Comparison of ENCODE assay signal across 1 cellular context in the genomic region with DNA sequence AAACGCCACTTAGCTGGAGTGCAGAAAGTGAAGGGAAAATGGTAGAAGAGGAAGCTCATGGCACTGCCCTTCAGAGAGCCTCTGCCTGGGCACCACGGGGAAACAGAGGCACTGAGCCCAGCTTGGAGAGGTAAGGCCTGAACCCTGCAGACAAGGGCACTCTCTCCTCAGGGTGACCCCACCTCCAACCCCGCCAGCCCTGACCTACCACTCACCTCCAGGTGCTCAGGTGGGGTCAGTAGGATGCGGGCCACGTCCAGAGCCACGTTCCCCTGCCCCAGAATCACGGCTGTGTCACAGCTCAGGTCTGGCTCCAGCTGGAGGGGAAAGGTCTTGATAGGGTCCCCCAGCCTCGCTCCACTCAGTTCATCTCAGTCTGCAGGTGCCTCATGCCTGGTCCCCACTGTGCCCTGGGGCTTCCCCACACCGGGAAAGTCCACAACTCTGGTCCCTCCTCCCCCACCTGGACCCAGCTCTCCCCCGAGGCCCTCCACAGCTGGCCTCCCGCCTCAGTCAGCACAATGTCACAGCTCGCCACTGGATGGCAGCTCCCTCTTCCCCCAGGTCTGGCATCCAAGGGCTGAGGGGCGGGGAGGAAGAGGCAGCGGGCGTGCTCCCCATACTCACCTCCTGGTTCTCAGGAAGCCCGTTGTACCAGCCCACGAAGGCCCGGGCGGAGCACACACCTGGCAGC.
TF ChIP-seq lines count a peak whose summit lies in the region.

No MANE protein-coding gene starts in this region.

TF ChIP-seq in H1, 55 proteins besides CTCF, POLR2A, EP300 and RAD21:
- TF ChIP-seq, protein P1, sequence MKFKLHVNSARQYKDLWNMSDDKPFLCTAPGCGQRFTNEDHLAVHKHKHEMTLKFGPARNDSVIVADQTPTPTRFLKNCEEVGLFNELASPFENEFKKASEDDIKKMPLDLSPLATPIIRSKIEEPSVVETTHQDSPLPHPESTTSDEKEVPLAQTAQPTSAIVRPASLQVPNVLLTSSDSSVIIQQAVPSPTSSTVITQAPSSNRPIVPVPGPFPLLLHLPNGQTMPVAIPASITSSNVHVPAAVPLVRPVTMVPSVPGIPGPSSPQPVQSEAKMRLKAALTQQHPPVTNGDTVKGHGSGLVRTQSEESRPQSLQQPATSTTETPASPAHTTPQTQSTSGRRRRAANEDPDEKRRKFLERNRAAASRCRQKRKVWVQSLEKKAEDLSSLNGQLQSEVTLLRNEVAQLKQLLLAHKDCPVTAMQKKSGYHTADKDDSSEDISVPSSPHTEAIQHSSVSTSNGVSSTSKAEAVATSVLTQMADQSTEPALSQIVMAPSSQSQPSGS (IDR thresholded peaks at IDR 0.05; ENCODE audit: low read length) = no peak
- TF ChIP-seq SIRT6 (IDR thresholded peaks at IDR 0.05; ENCODE audit: low read length) = no peak
- TF ChIP-seq MAFK (IDR thresholded peaks at IDR 0.05; ENCODE audit: low read depth, low read length) = no peak
- no peak for TF ChIP-seq TAF1 (IDR thresholded peaks at IDR 0.05; ENCODE audit: low read depth, low read length)
- no peak for TF ChIP-seq SUZ12 (IDR thresholded peaks at IDR 0.05; ENCODE audit: low read length)
- no peak for TF ChIP-seq TBP (IDR thresholded peaks at IDR 0.05; ENCODE audit: low read depth, low read length)
- TF ChIP-seq, protein P2, sequence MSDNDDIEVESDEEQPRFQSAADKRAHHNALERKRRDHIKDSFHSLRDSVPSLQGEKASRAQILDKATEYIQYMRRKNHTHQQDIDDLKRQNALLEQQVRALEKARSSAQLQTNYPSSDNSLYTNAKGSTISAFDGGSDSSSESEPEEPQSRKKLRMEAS (IDR thresholded peaks at IDR 0.05) = no peak
- TF ChIP-seq, protein P3, sequence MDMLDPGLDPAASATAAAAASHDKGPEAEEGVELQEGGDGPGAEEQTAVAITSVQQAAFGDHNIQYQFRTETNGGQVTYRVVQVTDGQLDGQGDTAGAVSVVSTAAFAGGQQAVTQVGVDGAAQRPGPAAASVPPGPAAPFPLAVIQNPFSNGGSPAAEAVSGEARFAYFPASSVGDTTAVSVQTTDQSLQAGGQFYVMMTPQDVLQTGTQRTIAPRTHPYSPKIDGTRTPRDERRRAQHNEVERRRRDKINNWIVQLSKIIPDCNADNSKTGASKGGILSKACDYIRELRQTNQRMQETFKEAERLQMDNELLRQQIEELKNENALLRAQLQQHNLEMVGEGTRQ (IDR thresholded peaks at IDR 0.05; ENCODE audit: low read length) = no peak
- no peak for TF ChIP-seq RNF2 (IDR thresholded peaks at IDR 0.05; ENCODE audit: borderline replicate concordance, low read depth, low read length, missing control alignments, poor library complexity, severe bottlenecking)
- TF ChIP-seq EZH2 (IDR thresholded peaks at IDR 0.05; ENCODE audit: low read depth, low read length, severe bottlenecking) = no peak
- no peak for TF ChIP-seq SIN3A (conservative IDR thresholded peaks at IDR 0.05 in 1 of 2, IDR thresholded peaks at IDR 0.05 in 1 of 2; ENCODE audit: low read depth in 1 of 2, low read length in 2 of 2)
- TF ChIP-seq SIX5 (IDR thresholded peaks at IDR 0.05; ENCODE audit: low read depth, low read length) = no peak
- no peak for TF ChIP-seq BACH1 (IDR thresholded peaks at IDR 0.05; ENCODE audit: low read length)
- TF ChIP-seq NRF1 (IDR thresholded peaks at IDR 0.05; ENCODE audit: low read depth, low read length) = no peak
- TF ChIP-seq CHD1 (IDR thresholded peaks at IDR 0.05; ENCODE audit: low read depth, low read length) = no peak
- TF ChIP-seq HDAC6 (IDR thresholded peaks at IDR 0.05; ENCODE audit: low read depth, low read length) = no peak
- TF ChIP-seq FOSL1 (IDR thresholded peaks at IDR 0.05; ENCODE audit: insufficient read depth, low read depth, low read length) = no peak
- no peak for TF ChIP-seq POU5F1 (IDR thresholded peaks at IDR 0.05; ENCODE audit: low read depth, low read length)
- no peak for TF ChIP-seq EGR1 (IDR thresholded peaks at IDR 0.05; ENCODE audit: borderline replicate concordance, low read depth, low read length)
- no peak for TF ChIP-seq KDM4A (IDR thresholded peaks at IDR 0.05; ENCODE audit: low read depth, low read length, severe bottlenecking)
